In the genomic region with DNA sequence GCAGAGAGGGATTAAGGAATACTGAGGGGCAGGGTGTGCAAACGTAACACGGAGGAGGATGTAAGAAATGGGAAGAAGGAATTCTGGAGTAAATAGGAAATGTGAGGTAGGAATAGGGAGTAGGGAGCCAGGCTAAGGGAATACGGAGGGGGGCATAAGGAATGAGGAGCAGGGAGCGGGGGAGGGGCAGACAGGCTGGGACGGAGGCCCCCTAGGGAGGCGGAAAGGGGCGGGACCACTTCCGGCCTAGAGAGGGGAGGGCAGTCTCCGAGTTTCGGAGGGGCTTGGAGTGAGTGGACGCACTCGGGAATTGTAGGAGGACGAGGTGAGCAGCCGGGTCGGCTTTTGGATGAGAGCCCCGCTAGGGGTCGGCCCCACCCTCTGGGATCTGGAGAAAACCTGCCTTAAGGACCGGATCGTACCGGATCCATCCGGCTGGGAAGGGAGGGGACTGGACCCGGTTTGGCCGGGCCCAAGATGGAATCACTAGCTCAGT, we compare ENCODE assay signal across 8 cellular contexts. TPM values are rescaled to one million over a fixed set of nuclear protein-coding genes. Genes with fewer than 3 reads are reported as not detected.
A peak's percentile ranks its signal among the peaks of the same experiment; 100 is the strongest.
DNase-seq lines count a peak whose midpoint lies in the region; ATAC-seq and TF ChIP-seq lines count a peak whose summit lies in the region.

No MANE protein-coding gene starts in this region.

- CTCF ChIA-PET in Panc1 (lab: Charles Lee) = no interaction called here

- H3K4me1 ChIP-seq in Panc1 (ENCODE audit: control insufficient read depth, insufficient read depth, low read length) (peaks cover 3% of the 10 kb centered on the region; the same call in 1 of the 2 replicates), adrenal gland (replicated peaks in 1 of 2) (peaks cover 9 to 12% of the 10 kb centered on the region in 2 donors)

- no peak for TF ChIP-seq POLR2A in adrenal gland (IDR thresholded peaks at IDR 0.05)

- peak overlapping the region; percentile 81 for H3K27ac ChIP-seq in Panc1 (ENCODE audit: low read length)
- peak overlapping the region in 4 of 5 donors; percentile 57 to 89 (median 76) for H3K27ac ChIP-seq in adrenal gland

- ATAC-seq in GM18909 (IDR thresholded peaks at IDR 0.05; ENCODE audit: poor library complexity, unreplicated experiment) (peak; percentile 26), HG03378 (IDR thresholded peaks at IDR 0.05; ENCODE audit: unreplicated experiment) (peak; percentile 26), Panc1 (peak; percentile 79), left ventricle myocardium superior (peak; percentile 91)

- WGBS in adrenal gland, 4 donors = 0 to 41% (median 13%) methylated on average over 11 to 23 of the region's 23 CpGs

- H3K9me3 ChIP-seq in Panc1 (ENCODE audit: control insufficient read depth, insufficient read depth, low read depth, low read length) (no peaks in the 10 kb centered on the region), adrenal gland (replicated peaks in 1 of 3) (no peaks in the 10 kb centered on the region)

- POLR2A ChIA-PET in Panc1 (lab: Charles Lee) = interaction anchor here (0.6 kb wide), 1 partner anchor 1125 kb away, joined by 11 read pairs; no protein-coding TSS in a partner anchor

- BruUV-seq in Panc1 (replicated peaks; lab: Mats Ljungman, UMichigan) = no TSS peak

- H3K4me3 ChIP-seq in Panc1 (ENCODE audit: low read depth in 2 of 2, low read length in 2 of 2) (peak overlapping the region; percentile 73 to 80), adrenal gland (peak overlapping the region in 3 of 4 donors; percentile 49 to 78 (median 70))

- in situ Hi-C loops in Panc1 (cut with HindIII; ENCODE audit: low pct_unique_long_range_greater_than_20kb, low sequenced_read_pairs) = no loop called here

- no peaks in the 10 kb centered on the region for H3K36me3 ChIP-seq in Panc1 (ENCODE audit: control insufficient read depth, insufficient read depth, low read length)
- peaks cover 0 to 34% of the 10 kb centered on the region in 2 donors for H3K36me3 ChIP-seq in adrenal gland (replicated peaks in 1 of 2)

- intact Hi-C loops in Panc1 (cut with micrococcal nuclease; ENCODE audit: unreplicated experiment) = no loop called here
- intact Hi-C loops in adrenal gland (cut with DNase I) = loop anchor here in 1 of 2 donors (10.0 kb wide), 1 partner anchor 163 kb away; no protein-coding TSS in a partner anchor
- intact Hi-C loops in left ventricle myocardium superior (cut with micrococcal nuclease) = no loop called here
- intact Hi-C loops in posterior cingulate gyrus (cut with DNase I) = loop anchor here (2.0 to 5.0 kb wide), 3 partner anchors 166 to 277 kb away; a partner anchor contains a TSS

- H3K27me3 ChIP-seq in Panc1 (ENCODE audit: control insufficient read depth, insufficient read depth, low read length) = peaks cover 3% of the 10 kb centered on the region
- no peaks in the 10 kb centered on the region for H3K27me3 ChIP-seq in adrenal gland

- peak; percentile 67 for DNase-seq in Ammon's horn (ENCODE audit: low spot score)
- no peak for DNase-seq in Panc1 (ENCODE audit: low read depth, low spot score)
- DNase-seq in adrenal gland = peak; percentile 32 to 74 (median 65)
- peak; percentile 83 for DNase-seq in left ventricle myocardium superior
- DNase-seq in posterior cingulate gyrus = peak; percentile 52 to 95 (median 66)
- no peak for DNase-seq in HPDE6-E6E7 (ENCODE audit: extremely low spot score)

- TF ChIP-seq CTCF in Panc1 (IDR thresholded peaks at IDR 0.05) = no peak
- no peak for TF ChIP-seq CTCF in adrenal gland (IDR thresholded peaks at IDR 0.05)

RNA-seq across cellular contexts. Expression of a gene that starts 0.6 kb away (rescaled TPM):
- 69.5 TPM for total RNA-seq in Panc1 (2021; ENCODE audit: unreplicated experiment)
- 79.1 TPM for polyA plus RNA-seq in Panc1 (2012; ENCODE audit: insufficient read length)
- 100 to 1,000 TPM; 144 to 350 (median 222) TPM for total RNA-seq in adrenal gland
- 100 to 1,000 TPM; 121 to 162 (median 129) TPM for polyA plus RNA-seq in adrenal gland
- 60.3 TPM for total RNA-seq in left ventricle myocardium superior

RNA-seq across cellular contexts. Expression of a gene that starts 10.1 kb away (rescaled TPM):
- total RNA-seq in Panc1 (2021; ENCODE audit: unreplicated experiment) = not detected
- polyA plus RNA-seq in Panc1 (2012; ENCODE audit: insufficient read length) = not detected
- not detected for total RNA-seq in adrenal gland
- not detected for polyA plus RNA-seq in adrenal gland
- not detected for total RNA-seq in left ventricle myocardium superior

Comparison
In these comparisons a context has a peak if more than half of its experiments do, and no peak if none do; other contexts are left out.
1. DNase-seq: peak in Ammon's horn (single experiment), adrenal gland (7 of 7), left ventricle myocardium superior (single experiment) and posterior cingulate gyrus (10 of 10); none in Panc1 (single experiment) and HPDE6-E6E7 (single experiment).
2. ATAC-seq: peak in every context shown above with its lines; median percentile 91 in left ventricle myocardium superior; 79 in Panc1; 26 in GM18909; 26 in HG03378.